1 cellular context compared by ENCODE assay signal in the genomic region with DNA sequence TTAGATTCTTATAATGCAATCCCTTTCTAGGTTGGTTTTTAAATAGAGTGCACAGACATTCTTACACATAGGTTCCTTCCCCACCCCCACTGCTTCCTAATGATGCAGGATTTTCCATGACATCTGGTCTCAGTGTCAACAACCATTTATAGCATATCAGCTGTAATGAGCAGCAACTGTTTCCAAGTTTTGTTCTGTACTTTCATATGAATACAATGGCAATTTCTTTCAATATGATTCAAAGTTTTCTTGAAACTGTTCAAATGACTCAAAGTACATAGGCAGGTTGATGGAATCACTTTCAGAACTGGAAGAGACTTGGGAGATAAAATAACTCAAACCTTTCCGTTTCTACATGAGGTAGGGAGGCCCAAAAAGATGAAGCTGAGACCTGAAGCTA.
TF ChIP-seq lines count a peak whose summit lies in the region.

No MANE protein-coding gene starts in this region.

TF ChIP-seq in HCT116, 20 proteins besides CTCF, POLR2A, EP300 and RAD21:
- TF ChIP-seq ZNF274 (IDR thresholded peaks at IDR 0.05; ENCODE audit: low read depth, low read length) (no peak), SIN3A (IDR thresholded peaks at IDR 0.05; ENCODE audit: low read depth) (no peak), POLR2AphosphoS5 (IDR thresholded peaks at IDR 0.05; ENCODE audit: low read depth, low read length) (no peak), SP1 (IDR thresholded peaks at IDR 0.05; ENCODE audit: low read depth) (peak; percentile 59; the same call in 1 of the 2 replicates), ZFX (IDR thresholded peaks at IDR 0.05) (no peak), ATF3 (IDR thresholded peaks at IDR 0.05) (peak; percentile 53; the same call in 1 of the 2 replicates), ZBTB33 (IDR thresholded peaks at IDR 0.05; ENCODE audit: extremely low read depth, insufficient replicate concordance, low read length) (no peak), EZH2 (IDR thresholded peaks at IDR 0.05) (no peak), EZH2phosphoT487 (IDR thresholded peaks at IDR 0.05; ENCODE audit: borderline replicate concordance) (no peak), FOSL1 (IDR thresholded peaks at IDR 0.05; ENCODE audit: low read depth) (no peak; the same call in 1 of the 2 replicates), EGR1 (IDR thresholded peaks at IDR 0.05; ENCODE audit: low read depth) (no peak), ELF1 (IDR thresholded peaks at IDR 0.05; ENCODE audit: borderline replicate concordance, low read depth) (no peak), YY1 (IDR thresholded peaks at IDR 0.05; ENCODE audit: extremely low read depth, insufficient replicate concordance, low read depth, low read length) (no peak), CEBPB (IDR thresholded peaks at IDR 0.05; ENCODE audit: low read depth) (no peak), CBX3 (IDR thresholded peaks at IDR 0.05; ENCODE audit: low read depth) (no peak), SRF (IDR thresholded peaks at IDR 0.05; ENCODE audit: low read depth) (peak; percentile 24; the same call in 1 of the 2 replicates), JUND (IDR thresholded peaks at IDR 0.05) (peak; percentile 40), TCF7L2 (IDR thresholded peaks at IDR 0.05; ENCODE audit: borderline replicate concordance, extremely low read depth, insufficient read depth, insufficient read length) (no peak)
- TF ChIP-seq, protein P1, sequence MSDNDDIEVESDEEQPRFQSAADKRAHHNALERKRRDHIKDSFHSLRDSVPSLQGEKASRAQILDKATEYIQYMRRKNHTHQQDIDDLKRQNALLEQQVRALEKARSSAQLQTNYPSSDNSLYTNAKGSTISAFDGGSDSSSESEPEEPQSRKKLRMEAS (IDR thresholded peaks at IDR 0.05): no peak
- TF ChIP-seq, protein P2, sequence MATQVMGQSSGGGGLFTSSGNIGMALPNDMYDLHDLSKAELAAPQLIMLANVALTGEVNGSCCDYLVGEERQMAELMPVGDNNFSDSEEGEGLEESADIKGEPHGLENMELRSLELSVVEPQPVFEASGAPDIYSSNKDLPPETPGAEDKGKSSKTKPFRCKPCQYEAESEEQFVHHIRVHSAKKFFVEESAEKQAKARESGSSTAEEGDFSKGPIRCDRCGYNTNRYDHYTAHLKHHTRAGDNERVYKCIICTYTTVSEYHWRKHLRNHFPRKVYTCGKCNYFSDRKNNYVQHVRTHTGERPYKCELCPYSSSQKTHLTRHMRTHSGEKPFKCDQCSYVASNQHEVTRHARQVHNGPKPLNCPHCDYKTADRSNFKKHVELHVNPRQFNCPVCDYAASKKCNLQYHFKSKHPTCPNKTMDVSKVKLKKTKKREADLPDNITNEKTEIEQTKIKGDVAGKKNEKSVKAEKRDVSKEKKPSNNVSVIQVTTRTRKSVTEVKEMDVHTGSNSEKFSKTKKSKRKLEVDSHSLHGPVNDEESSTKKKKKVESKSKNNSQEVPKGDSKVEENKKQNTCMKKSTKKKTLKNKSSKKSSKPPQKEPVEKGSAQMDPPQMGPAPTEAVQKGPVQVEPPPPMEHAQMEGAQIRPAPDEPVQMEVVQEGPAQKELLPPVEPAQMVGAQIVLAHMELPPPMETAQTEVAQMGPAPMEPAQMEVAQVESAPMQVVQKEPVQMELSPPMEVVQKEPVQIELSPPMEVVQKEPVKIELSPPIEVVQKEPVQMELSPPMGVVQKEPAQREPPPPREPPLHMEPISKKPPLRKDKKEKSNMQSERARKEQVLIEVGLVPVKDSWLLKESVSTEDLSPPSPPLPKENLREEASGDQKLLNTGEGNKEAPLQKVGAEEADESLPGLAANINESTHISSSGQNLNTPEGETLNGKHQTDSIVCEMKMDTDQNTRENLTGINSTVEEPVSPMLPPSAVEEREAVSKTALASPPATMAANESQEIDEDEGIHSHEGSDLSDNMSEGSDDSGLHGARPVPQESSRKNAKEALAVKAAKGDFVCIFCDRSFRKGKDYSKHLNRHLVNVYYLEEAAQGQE (IDR thresholded peaks at IDR 0.05; ENCODE audit: low read depth): no peak
TF ChIP-seq in HCT116: peak in this region for 4.
